Comparison of ENCODE assay signal across 1 cellular context in the genomic region with DNA sequence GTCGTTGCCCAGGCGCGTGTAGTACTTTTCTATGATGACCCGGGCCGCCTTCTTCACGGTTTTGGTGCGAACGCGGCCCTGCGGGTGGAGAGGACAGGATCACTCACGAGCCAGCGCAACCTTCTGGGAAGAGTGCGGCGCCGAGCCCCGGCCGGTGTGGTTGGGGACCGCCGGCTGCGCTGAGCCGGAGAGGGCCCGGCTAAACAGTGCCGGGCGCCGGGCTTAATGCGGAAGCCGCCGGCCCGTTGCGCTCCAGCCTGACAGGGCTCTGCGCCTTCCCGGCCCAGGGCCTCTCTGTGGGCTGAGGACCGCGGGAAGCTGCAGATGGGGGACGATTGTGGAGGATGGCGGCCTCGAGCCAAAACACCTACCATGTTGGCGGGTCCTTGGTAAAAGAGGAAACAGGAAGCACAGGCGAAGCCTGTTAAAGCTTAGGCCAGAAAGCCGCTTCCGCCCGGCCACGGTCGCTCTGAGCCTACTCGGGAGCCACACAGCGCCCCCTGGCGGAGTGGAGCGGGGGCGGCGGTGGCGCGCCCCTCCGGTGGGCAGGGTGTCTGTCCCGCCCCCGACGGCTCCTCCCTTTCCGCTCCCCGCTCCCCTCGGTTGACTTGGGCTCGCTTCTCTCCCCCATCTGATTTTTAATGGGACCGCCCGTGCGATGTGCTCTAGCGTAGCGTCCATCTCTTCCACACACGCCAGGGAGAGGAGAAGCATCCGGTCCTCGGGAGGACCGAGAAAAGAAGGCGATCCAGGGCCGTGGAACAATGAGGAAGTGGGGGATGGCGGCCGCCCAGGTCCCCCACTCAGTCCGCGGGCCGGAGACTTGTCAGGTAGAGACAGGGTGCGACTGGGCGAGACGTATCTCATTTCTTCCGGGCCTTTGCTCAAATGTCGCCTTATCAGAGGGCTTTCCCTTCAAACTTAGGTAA.
TF ChIP-seq lines count a peak whose summit lies in the region.

A gene (minus strand): TSS at position 403 of the 929 bp plus-strand sequence. CDS start 29 bp downstream, at position 374.

TF ChIP-seq in HepG2, 621 proteins besides CTCF, POLR2A, EP300 and RAD21 (continued from another document and continues in another):
- TF ChIP-seq, protein P1, sequence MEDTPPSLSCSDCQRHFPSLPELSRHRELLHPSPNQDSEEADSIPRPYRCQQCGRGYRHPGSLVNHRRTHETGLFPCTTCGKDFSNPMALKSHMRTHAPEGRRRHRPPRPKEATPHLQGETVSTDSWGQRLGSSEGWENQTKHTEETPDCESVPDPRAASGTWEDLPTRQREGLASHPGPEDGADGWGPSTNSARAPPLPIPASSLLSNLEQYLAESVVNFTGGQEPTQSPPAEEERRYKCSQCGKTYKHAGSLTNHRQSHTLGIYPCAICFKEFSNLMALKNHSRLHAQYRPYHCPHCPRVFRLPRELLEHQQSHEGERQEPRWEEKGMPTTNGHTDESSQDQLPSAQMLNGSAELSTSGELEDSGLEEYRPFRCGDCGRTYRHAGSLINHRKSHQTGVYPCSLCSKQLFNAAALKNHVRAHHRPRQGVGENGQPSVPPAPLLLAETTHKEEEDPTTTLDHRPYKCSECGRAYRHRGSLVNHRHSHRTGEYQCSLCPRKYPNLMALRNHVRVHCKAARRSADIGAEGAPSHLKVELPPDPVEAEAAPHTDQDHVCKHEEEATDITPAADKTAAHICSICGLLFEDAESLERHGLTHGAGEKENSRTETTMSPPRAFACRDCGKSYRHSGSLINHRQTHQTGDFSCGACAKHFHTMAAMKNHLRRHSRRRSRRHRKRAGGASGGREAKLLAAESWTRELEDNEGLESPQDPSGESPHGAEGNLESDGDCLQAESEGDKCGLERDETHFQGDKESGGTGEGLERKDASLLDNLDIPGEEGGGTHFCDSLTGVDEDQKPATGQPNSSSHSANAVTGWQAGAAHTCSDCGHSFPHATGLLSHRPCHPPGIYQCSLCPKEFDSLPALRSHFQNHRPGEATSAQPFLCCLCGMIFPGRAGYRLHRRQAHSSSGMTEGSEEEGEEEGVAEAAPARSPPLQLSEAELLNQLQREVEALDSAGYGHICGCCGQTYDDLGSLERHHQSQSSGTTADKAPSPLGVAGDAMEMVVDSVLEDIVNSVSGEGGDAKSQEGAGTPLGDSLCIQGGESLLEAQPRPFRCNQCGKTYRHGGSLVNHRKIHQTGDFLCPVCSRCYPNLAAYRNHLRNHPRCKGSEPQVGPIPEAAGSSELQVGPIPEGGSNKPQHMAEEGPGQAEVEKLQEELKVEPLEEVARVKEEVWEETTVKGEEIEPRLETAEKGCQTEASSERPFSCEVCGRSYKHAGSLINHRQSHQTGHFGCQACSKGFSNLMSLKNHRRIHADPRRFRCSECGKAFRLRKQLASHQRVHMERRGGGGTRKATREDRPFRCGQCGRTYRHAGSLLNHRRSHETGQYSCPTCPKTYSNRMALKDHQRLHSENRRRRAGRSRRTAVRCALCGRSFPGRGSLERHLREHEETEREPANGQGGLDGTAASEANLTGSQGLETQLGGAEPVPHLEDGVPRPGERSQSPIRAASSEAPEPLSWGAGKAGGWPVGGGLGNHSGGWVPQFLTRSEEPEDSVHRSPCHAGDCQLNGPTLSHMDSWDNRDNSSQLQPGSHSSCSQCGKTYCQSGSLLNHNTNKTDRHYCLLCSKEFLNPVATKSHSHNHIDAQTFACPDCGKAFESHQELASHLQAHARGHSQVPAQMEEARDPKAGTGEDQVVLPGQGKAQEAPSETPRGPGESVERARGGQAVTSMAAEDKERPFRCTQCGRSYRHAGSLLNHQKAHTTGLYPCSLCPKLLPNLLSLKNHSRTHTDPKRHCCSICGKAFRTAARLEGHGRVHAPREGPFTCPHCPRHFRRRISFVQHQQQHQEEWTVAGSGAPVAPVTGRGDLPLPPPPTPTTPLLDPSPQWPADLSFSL (CRISPR knock-in tag; IDR thresholded peaks at IDR 0.05) = 0 out of 2 replicates have a peak, but pooled peaks have one; percentile 9
- TF ChIP-seq ZZZ3 (CRISPR knock-in tag; IDR thresholded peaks at IDR 0.05; ENCODE audit: borderline replicate concordance) (peak; percentile 99; the same call in 1 of the 2 replicates), MTA3 (CRISPR knock-in tag; IDR thresholded peaks at IDR 0.05) (no peak), MXD4 (CRISPR knock-in tag; IDR thresholded peaks at IDR 0.05) (peak; percentile 87; the same call in 1 of the 2 replicates), PHF8 (CRISPR knock-in tag; IDR thresholded peaks at IDR 0.05) (peak; percentile 83), KMT2A (CRISPR knock-in tag; IDR thresholded peaks at IDR 0.05) (peak; percentile 89), HDAC6 (IDR thresholded peaks at IDR 0.05; ENCODE audit: low read depth, low read length) (no peak), ZNF678 (CRISPR knock-in tag; IDR thresholded peaks at IDR 0.05) (no peak), FOXP1 (IDR thresholded peaks at IDR 0.05) (no peak), FOXP1 (CRISPR knock-in tag; IDR thresholded peaks at IDR 0.05) (no peak), NCOA1 (CRISPR knock-in tag; IDR thresholded peaks at IDR 0.05) (no peak), RARA (CRISPR knock-in tag; IDR thresholded peaks at IDR 0.05) (no peak), ZSCAN21 (CRISPR knock-in tag; IDR thresholded peaks at IDR 0.05; ENCODE audit: borderline replicate concordance) (no peak), GABPA (IDR thresholded peaks at IDR 0.05; ENCODE audit: low read depth, low read length) (peak; percentile 92), GABPA (CRISPR knock-in tag; IDR thresholded peaks at IDR 0.05; ENCODE audit: low read depth) (peak; percentile 94)
- TF ChIP-seq, protein P2, sequence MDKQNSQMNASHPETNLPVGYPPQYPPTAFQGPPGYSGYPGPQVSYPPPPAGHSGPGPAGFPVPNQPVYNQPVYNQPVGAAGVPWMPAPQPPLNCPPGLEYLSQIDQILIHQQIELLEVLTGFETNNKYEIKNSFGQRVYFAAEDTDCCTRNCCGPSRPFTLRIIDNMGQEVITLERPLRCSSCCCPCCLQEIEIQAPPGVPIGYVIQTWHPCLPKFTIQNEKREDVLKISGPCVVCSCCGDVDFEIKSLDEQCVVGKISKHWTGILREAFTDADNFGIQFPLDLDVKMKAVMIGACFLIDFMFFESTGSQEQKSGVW (CRISPR knock-in tag; IDR thresholded peaks at IDR 0.05; ENCODE audit: borderline replicate concordance) = no peak
- TF ChIP-seq, protein P3, sequence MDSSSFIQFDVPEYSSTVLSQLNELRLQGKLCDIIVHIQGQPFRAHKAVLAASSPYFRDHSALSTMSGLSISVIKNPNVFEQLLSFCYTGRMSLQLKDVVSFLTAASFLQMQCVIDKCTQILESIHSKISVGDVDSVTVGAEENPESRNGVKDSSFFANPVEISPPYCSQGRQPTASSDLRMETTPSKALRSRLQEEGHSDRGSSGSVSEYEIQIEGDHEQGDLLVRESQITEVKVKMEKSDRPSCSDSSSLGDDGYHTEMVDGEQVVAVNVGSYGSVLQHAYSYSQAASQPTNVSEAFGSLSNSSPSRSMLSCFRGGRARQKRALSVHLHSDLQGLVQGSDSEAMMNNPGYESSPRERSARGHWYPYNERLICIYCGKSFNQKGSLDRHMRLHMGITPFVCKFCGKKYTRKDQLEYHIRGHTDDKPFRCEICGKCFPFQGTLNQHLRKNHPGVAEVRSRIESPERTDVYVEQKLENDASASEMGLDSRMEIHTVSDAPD (CRISPR knock-in tag; IDR thresholded peaks at IDR 0.05) = peak; percentile 51; the same call in 1 of the 2 replicates
- TF ChIP-seq, protein P4, sequence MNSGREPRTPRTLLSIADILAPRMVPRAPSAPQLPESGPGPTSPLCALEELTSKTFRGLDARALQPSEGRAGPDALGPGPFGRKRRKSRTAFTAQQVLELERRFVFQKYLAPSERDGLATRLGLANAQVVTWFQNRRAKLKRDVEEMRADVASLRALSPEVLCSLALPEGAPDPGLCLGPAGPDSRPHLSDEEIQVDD (CRISPR knock-in tag; IDR thresholded peaks at IDR 0.05; ENCODE audit: borderline replicate concordance) = no peak; the same call in 1 of the 2 replicates
- TF ChIP-seq, protein P5, sequence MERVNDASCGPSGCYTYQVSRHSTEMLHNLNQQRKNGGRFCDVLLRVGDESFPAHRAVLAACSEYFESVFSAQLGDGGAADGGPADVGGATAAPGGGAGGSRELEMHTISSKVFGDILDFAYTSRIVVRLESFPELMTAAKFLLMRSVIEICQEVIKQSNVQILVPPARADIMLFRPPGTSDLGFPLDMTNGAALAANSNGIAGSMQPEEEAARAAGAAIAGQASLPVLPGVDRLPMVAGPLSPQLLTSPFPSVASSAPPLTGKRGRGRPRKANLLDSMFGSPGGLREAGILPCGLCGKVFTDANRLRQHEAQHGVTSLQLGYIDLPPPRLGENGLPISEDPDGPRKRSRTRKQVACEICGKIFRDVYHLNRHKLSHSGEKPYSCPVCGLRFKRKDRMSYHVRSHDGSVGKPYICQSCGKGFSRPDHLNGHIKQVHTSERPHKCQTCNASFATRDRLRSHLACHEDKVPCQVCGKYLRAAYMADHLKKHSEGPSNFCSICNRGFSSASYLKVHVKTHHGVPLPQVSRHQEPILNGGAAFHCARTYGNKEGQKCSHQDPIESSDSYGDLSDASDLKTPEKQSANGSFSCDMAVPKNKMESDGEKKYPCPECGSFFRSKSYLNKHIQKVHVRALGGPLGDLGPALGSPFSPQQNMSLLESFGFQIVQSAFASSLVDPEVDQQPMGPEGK (CRISPR knock-in tag; IDR thresholded peaks at IDR 0.05) = peak; percentile 82
- TF ChIP-seq, protein P6, sequence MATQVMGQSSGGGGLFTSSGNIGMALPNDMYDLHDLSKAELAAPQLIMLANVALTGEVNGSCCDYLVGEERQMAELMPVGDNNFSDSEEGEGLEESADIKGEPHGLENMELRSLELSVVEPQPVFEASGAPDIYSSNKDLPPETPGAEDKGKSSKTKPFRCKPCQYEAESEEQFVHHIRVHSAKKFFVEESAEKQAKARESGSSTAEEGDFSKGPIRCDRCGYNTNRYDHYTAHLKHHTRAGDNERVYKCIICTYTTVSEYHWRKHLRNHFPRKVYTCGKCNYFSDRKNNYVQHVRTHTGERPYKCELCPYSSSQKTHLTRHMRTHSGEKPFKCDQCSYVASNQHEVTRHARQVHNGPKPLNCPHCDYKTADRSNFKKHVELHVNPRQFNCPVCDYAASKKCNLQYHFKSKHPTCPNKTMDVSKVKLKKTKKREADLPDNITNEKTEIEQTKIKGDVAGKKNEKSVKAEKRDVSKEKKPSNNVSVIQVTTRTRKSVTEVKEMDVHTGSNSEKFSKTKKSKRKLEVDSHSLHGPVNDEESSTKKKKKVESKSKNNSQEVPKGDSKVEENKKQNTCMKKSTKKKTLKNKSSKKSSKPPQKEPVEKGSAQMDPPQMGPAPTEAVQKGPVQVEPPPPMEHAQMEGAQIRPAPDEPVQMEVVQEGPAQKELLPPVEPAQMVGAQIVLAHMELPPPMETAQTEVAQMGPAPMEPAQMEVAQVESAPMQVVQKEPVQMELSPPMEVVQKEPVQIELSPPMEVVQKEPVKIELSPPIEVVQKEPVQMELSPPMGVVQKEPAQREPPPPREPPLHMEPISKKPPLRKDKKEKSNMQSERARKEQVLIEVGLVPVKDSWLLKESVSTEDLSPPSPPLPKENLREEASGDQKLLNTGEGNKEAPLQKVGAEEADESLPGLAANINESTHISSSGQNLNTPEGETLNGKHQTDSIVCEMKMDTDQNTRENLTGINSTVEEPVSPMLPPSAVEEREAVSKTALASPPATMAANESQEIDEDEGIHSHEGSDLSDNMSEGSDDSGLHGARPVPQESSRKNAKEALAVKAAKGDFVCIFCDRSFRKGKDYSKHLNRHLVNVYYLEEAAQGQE (IDR thresholded peaks at IDR 0.05; ENCODE audit: borderline replicate concordance in 1 of 2, low read depth in 1 of 2, low read length in 2 of 2) = peak in 1 of 2 experiments; percentile 81; a peak in 1 of 4 replicates
- TF ChIP-seq, protein P7, sequence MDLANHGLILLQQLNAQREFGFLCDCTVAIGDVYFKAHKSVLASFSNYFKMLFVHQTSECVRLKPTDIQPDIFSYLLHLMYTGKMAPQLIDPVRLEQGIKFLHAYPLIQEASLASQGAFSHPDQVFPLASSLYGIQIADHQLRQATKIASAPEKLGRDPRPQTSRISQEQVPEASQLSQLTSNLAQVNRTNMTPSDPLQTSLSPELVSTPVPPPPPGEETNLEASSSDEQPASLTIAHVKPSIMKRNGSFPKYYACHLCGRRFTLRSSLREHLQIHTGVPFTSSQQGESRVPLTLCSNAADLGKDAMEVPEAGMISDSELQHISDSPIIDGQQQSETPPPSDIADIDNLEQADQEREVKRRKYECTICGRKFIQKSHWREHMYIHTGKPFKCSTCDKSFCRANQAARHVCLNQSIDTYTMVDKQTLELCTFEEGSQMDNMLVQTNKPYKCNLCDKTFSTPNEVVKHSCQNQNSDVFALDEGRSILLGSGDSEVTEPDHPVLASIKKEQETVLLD (CRISPR knock-in tag; IDR thresholded peaks at IDR 0.05; ENCODE audit: low read depth) = peak; percentile 46; the same call in 1 of the 2 replicates
- TF ChIP-seq, protein P8, sequence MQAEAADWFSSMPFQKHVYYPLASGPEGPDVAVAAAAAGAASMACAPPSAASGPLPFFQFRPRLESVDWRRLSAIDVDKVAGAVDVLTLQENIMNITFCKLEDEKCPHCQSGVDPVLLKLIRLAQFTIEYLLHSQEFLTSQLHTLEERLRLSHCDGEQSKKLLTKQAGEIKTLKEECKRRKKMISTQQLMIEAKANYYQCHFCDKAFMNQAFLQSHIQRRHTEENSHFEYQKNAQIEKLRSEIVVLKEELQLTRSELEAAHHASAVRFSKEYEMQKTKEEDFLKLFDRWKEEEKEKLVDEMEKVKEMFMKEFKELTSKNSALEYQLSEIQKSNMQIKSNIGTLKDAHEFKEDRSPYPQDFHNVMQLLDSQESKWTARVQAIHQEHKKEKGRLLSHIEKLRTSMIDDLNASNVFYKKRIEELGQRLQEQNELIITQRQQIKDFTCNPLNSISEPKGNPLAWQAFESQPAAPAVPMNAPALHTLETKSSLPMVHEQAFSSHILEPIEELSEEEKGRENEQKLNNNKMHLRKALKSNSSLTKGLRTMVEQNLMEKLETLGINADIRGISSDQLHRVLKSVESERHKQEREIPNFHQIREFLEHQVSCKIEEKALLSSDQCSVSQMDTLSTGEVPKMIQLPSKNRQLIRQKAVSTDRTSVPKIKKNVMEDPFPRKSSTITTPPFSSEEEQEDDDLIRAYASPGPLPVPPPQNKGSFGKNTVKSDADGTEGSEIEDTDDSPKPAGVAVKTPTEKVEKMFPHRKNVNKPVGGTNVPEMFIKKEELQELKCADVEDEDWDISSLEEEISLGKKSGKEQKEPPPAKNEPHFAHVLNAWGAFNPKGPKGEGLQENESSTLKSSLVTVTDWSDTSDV (CRISPR knock-in tag; IDR thresholded peaks at IDR 0.05) = no peak
- TF ChIP-seq, protein P9, sequence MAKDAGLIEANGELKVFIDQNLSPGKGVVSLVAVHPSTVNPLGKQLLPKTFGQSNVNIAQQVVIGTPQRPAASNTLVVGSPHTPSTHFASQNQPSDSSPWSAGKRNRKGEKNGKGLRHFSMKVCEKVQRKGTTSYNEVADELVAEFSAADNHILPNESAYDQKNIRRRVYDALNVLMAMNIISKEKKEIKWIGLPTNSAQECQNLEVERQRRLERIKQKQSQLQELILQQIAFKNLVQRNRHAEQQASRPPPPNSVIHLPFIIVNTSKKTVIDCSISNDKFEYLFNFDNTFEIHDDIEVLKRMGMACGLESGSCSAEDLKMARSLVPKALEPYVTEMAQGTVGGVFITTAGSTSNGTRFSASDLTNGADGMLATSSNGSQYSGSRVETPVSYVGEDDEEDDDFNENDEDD (CRISPR knock-in tag; IDR thresholded peaks at IDR 0.05; ENCODE audit: borderline replicate concordance) = no peak; the same call in 1 of the 2 replicates
- TF ChIP-seq, protein P10, sequence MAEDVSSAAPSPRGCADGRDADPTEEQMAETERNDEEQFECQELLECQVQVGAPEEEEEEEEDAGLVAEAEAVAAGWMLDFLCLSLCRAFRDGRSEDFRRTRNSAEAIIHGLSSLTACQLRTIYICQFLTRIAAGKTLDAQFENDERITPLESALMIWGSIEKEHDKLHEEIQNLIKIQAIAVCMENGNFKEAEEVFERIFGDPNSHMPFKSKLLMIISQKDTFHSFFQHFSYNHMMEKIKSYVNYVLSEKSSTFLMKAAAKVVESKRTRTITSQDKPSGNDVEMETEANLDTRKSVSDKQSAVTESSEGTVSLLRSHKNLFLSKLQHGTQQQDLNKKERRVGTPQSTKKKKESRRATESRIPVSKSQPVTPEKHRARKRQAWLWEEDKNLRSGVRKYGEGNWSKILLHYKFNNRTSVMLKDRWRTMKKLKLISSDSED (CRISPR knock-in tag; IDR thresholded peaks at IDR 0.05) = no peak
